In the genomic region with DNA sequence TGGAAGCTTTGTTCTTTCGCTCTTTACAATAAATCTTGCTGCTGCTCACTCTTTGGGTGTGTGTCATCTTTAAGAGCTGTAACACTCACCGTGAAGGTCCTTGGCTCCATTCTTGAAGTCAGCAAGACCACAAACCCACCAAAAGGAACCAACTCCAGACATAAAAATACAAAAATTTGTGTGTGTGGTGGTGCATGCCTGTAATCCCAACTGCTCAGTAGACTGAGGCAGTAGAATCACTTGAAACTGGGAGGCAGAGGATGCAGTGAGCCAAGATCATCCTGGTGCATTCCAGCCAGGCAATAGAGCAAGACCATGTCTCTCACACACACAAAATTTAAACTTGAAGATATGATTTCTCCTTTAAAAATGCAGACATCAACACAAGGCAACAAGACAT, we compare ENCODE assay signal across 19 cellular contexts.
DNase-seq lines count a peak whose midpoint lies in the region; FAIRE-seq and TF ChIP-seq lines count a peak whose summit lies in the region.
"Had no signal": no experiment of that assay in that cellular context is flagged by ENCODE, and none has a peak within 500 bp of the region (broad histone marks: within the 10 kb centered on the region; RNA-seq: fewer than 3 reads in every experiment).

No MANE protein-coding gene starts in this region.

- H2BK5ac ChIP-seq in neuronal stem cell (ENCODE audit: low read length): no peak overlapping the region

- H4K91ac ChIP-seq in neuronal stem cell (ENCODE audit: low read depth, low read length, poor library complexity): no peak overlapping the region

- no peak overlapping the region for H2BK15ac ChIP-seq in neuronal stem cell (ENCODE audit: low read length)

- no peaks in the 10 kb centered on the region for H3K79me1 ChIP-seq in neuronal stem cell (ENCODE audit: low read depth, low read length)

- H3K79me2 ChIP-seq in hepatocyte: no peaks in the 10 kb centered on the region

- no peaks in the 10 kb centered on the region for H4K20me1 ChIP-seq in hepatocyte (ENCODE audit: insufficient read depth, poor library complexity, severe bottlenecking)
- H4K20me1 ChIP-seq: BLaER1 had no signal

- no peak for TF ChIP-seq CTCF in hepatocyte (IDR thresholded peaks at IDR 0.05; ENCODE audit: poor library complexity)

- in situ Hi-C loops in ACHN (cut with HindIII; ENCODE audit: low pct_ligation_motif_present, low pct_unique_long_range_greater_than_20kb, low sequenced_read_pairs): no loop called here

- peak; percentile 30 for FAIRE-seq in RCC 7860 (lab: Jason Lieb, UNC)
- FAIRE-seq: A549, H54, HTR-8/SVneo had no signal

- H3K27me3 ChIP-seq in neuronal stem cell (ENCODE audit: control insufficient read depth in 3 of 3, insufficient read depth in 3 of 3, low read depth in 1 of 3, low read length in 3 of 3) (no peaks in the 10 kb centered on the region), hepatocyte (no peaks in the 10 kb centered on the region)
- H3K27me3 ChIP-seq: BLaER1 had no signal

- H3K9me3 ChIP-seq in neuronal stem cell (replicated peaks in 1 of 2; ENCODE audit: control insufficient read depth in 2 of 2, insufficient read depth in 1 of 2, low read depth in 1 of 2, low read length in 2 of 2) (no peaks in the 10 kb centered on the region), hepatocyte (ENCODE audit: low read depth) (no peaks in the 10 kb centered on the region)
- H3K9me3 ChIP-seq: A549 had no signal

- no peak overlapping the region for H3K9ac ChIP-seq in neuronal stem cell (ENCODE audit: low read depth, low read length, poor library complexity)
- H3K9ac ChIP-seq: BLaER1 had no signal

- H2BK120ac ChIP-seq in neuronal stem cell (ENCODE audit: low read depth, low read length): no peak overlapping the region

- H3K18ac ChIP-seq in neuronal stem cell (ENCODE audit: low read length): no peak overlapping the region

- H2BK12ac ChIP-seq in neuronal stem cell (ENCODE audit: low read length): no peak overlapping the region

- WGBS in neuronal stem cell (ENCODE audit: extremely low coverage in 2 of 2, insufficient read length in 2 of 2, insufficient replicate concordance in 1 of 2), 2 donors: no CpG with 5 or more reads among the region's 2 CpGs
- 93% methylated on average over 2 of the region's 2 CpGs for WGBS in hepatocyte (ENCODE audit: low lambda C conversion rate, missing lambda C conversion rate)

- no peak overlapping the region for H3K23ac ChIP-seq in neuronal stem cell (ENCODE audit: low read depth, low read length, poor library complexity)

- H3K36me3 ChIP-seq in neuronal stem cell (replicated peaks in 1 of 2; ENCODE audit: control insufficient read depth in 2 of 2, insufficient read depth in 2 of 2, low read length in 2 of 2) (peaks cover 0 to 2% of the 10 kb centered on the region in 2 donors), hepatocyte (replicated peaks; ENCODE audit: insufficient read depth, low read depth) (no peaks in the 10 kb centered on the region)
- H3K36me3 ChIP-seq: BLaER1 had no signal

- no peak overlapping the region for H3K14ac ChIP-seq in neuronal stem cell (ENCODE audit: low read length)

- H2AFZ ChIP-seq in neuronal stem cell (ENCODE audit: low read length) (peak overlapping the region; percentile 11), hepatocyte (no peak overlapping the region)
- H2AFZ ChIP-seq: GM23338 had no signal

- H2AK5ac ChIP-seq in neuronal stem cell (ENCODE audit: low read depth, low read length): no peak overlapping the region

- no peaks in the 10 kb centered on the region for H3K9me2 ChIP-seq in hepatocyte (replicated peaks; ENCODE audit: insufficient read depth)

- H3K4me1 ChIP-seq in neuronal stem cell (ENCODE audit: control insufficient read depth in 2 of 2, insufficient read depth in 1 of 2, low read depth in 1 of 2, low read length in 2 of 2): no peaks in the 10 kb centered on the region
- no peaks in the 10 kb centered on the region for H3K4me1 ChIP-seq in hepatocyte (ENCODE audit: insufficient read depth)
- H3K4me1 ChIP-seq: A549 had no signal

- H3K27ac ChIP-seq in neuronal stem cell (replicated peaks; ENCODE audit: low read length) (no peak overlapping the region), hepatocyte (no peak overlapping the region)
- H3K27ac ChIP-seq: 22Rv1, A549, BLaER1 had no signal

- H3K4me3 ChIP-seq in neuronal stem cell (ENCODE audit: low read length in 2 of 2) (no peak overlapping the region), hepatocyte (no peak overlapping the region)
- H3K4me3 ChIP-seq: A549, BLaER1, GM23338 had no signal

- H3K4me2 ChIP-seq in neuronal stem cell (ENCODE audit: insufficient read depth, low read length, poor library complexity, severe bottlenecking) (no peak overlapping the region), hepatocyte (no peak overlapping the region)
- H3K4me2 ChIP-seq: A549, BLaER1, GM23338 had no signal

- peak; percentile 51 for DNase-seq in ACHN
- DNase-seq in RCC 7860 (ENCODE audit: low spot score): peak; percentile 48
- DNase-seq in kidney glomerular epithelial cell (lab: John Stamatoyannopoulos, UW): peak; percentile 31
- no peak for DNase-seq in neuronal stem cell (ENCODE audit: low spot score)
- DNase-seq in globus pallidus (ENCODE audit: low spot score): no peak
- no peak for DNase-seq in HCEC 1CT
- DNase-seq in hepatocyte (ENCODE audit: low spot score): no peak
- DNase-seq: Calu3; CD4-positive, alpha-beta memory T cell; DMS79 treated with DMSO at 0.1 percent for 48 hours; GF-D8; HFFc6; IMR-90 had no signal

- H4K8ac ChIP-seq in neuronal stem cell (ENCODE audit: low read depth, low read length): no peak overlapping the region

- no peak overlapping the region for H3K4ac ChIP-seq in neuronal stem cell (ENCODE audit: low read length)

Comparison
In these comparisons a context has a peak if more than half of its experiments do, and no peak if none do; other contexts are left out.
1. DNase-seq: peak in ACHN (single experiment), RCC 7860 (single experiment) and kidney glomerular epithelial cell (single experiment); none in neuronal stem cell (single experiment), globus pallidus (single experiment), HCEC 1CT (single experiment) and hepatocyte (single experiment).